Comparison of ENCODE assay signal across 1 cellular context in the genomic region with DNA sequence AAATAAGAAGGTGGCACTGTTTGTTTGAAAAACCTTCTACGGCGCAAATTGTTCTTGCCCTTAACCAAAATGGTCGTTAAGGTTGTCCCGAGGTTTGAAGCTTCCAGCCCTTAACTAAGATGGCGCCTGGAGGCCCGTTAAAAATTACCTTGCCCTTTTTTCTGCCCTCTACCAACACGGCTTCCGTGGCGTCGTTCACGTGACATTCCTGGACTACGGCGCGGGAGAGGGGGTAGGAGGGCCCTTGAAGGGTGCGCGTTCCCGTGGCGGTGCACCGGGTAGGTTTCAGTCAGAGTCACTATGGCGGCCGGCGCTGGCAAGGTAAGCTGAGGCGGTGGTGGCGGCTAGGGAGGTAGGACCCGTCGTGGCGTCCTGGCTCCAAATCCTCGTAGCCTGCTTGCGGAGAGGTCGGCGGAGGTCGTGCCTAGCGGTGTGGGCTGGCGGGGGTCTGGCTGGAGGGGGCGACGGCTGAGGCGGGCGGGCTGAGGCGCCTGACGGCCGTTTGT.
TF ChIP-seq lines count a peak whose summit lies in the region.

A gene with protein sequence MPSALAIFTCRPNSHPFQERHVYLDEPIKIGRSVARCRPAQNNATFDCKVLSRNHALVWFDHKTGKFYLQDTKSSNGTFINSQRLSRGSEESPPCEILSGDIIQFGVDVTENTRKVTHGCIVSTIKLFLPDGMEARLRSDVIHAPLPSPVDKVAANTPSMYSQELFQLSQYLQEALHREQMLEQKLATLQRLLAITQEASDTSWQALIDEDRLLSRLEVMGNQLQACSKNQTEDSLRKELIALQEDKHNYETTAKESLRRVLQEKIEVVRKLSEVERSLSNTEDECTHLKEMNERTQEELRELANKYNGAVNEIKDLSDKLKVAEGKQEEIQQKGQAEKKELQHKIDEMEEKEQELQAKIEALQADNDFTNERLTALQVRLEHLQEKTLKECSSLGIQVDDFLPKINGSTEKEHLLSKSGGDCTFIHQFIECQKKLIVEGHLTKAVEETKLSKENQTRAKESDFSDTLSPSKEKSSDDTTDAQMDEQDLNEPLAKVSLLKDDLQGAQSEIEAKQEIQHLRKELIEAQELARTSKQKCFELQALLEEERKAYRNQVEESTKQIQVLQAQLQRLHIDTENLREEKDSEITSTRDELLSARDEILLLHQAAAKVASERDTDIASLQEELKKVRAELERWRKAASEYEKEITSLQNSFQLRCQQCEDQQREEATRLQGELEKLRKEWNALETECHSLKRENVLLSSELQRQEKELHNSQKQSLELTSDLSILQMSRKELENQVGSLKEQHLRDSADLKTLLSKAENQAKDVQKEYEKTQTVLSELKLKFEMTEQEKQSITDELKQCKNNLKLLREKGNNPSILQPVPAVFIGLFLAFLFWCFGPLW (plus strand): TSS at position 288 of the 506 bp plus-strand sequence. CDS start 1,343 bp downstream, outside the sequence.

TF ChIP-seq in GM12878, 131 proteins besides CTCF, POLR2A, EP300 and RAD21 (continued from another document):
- TF ChIP-seq, protein P1, sequence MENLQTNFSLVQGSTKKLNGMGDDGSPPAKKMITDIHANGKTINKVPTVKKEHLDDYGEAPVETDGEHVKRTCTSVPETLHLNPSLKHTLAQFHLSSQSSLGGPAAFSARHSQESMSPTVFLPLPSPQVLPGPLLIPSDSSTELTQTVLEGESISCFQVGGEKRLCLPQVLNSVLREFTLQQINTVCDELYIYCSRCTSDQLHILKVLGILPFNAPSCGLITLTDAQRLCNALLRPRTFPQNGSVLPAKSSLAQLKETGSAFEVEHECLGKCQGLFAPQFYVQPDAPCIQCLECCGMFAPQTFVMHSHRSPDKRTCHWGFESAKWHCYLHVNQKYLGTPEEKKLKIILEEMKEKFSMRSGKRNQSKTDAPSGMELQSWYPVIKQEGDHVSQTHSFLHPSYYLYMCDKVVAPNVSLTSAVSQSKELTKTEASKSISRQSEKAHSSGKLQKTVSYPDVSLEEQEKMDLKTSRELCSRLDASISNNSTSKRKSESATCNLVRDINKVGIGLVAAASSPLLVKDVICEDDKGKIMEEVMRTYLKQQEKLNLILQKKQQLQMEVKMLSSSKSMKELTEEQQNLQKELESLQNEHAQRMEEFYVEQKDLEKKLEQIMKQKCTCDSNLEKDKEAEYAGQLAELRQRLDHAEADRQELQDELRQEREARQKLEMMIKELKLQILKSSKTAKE (IDR thresholded peaks at IDR 0.05; ENCODE audit: low read depth, poor library complexity, severe bottlenecking) = peak; percentile 67
- TF ChIP-seq CHD2 (IDR thresholded peaks at IDR 0.05; ENCODE audit: borderline replicate concordance, low read depth, low read length) = peak; percentile 59; the same call in 1 of the 2 replicates
- TF ChIP-seq CBX5 (IDR thresholded peaks at IDR 0.05; ENCODE audit: low read depth) = no peak
- no peak for TF ChIP-seq ZNF24 (IDR thresholded peaks at IDR 0.05)
- TF ChIP-seq HDGF (IDR thresholded peaks at IDR 0.05) = peak; percentile 73
- TF ChIP-seq RB1 (IDR thresholded peaks at IDR 0.05; ENCODE audit: borderline replicate concordance) = no peak
- TF ChIP-seq, protein P2, sequence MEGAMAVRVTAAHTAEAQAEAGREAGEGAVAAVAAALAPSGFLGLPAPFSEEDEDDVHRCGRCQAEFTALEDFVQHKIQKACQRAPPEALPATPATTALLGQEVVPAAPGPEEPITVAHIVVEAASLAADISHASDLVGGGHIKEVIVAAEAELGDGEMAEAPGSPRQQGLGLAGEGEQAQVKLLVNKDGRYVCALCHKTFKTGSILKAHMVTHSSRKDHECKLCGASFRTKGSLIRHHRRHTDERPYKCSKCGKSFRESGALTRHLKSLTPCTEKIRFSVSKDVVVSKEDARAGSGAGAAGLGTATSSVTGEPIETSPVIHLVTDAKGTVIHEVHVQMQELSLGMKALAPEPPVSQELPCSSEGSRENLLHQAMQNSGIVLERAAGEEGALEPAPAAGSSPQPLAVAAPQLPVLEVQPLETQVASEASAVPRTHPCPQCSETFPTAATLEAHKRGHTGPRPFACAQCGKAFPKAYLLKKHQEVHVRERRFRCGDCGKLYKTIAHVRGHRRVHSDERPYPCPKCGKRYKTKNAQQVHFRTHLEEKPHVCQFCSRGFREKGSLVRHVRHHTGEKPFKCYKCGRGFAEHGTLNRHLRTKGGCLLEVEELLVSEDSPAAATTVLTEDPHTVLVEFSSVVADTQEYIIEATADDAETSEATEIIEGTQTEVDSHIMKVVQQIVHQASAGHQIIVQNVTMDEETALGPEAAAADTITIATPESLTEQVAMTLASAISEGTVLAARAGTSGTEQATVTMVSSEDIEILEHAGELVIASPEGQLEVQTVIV (IDR thresholded peaks at IDR 0.05; ENCODE audit: borderline replicate concordance, partially characterized antibody) = peak; percentile 53
- TF ChIP-seq, protein P3, sequence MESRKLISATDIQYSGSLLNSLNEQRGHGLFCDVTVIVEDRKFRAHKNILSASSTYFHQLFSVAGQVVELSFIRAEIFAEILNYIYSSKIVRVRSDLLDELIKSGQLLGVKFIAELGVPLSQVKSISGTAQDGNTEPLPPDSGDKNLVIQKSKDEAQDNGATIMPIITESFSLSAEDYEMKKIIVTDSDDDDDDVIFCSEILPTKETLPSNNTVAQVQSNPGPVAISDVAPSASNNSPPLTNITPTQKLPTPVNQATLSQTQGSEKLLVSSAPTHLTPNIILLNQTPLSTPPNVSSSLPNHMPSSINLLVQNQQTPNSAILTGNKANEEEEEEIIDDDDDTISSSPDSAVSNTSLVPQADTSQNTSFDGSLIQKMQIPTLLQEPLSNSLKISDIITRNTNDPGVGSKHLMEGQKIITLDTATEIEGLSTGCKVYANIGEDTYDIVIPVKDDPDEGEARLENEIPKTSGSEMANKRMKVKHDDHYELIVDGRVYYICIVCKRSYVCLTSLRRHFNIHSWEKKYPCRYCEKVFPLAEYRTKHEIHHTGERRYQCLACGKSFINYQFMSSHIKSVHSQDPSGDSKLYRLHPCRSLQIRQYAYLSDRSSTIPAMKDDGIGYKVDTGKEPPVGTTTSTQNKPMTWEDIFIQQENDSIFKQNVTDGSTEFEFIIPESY (IDR thresholded peaks at IDR 0.05) = no peak
- TF ChIP-seq, protein P4, sequence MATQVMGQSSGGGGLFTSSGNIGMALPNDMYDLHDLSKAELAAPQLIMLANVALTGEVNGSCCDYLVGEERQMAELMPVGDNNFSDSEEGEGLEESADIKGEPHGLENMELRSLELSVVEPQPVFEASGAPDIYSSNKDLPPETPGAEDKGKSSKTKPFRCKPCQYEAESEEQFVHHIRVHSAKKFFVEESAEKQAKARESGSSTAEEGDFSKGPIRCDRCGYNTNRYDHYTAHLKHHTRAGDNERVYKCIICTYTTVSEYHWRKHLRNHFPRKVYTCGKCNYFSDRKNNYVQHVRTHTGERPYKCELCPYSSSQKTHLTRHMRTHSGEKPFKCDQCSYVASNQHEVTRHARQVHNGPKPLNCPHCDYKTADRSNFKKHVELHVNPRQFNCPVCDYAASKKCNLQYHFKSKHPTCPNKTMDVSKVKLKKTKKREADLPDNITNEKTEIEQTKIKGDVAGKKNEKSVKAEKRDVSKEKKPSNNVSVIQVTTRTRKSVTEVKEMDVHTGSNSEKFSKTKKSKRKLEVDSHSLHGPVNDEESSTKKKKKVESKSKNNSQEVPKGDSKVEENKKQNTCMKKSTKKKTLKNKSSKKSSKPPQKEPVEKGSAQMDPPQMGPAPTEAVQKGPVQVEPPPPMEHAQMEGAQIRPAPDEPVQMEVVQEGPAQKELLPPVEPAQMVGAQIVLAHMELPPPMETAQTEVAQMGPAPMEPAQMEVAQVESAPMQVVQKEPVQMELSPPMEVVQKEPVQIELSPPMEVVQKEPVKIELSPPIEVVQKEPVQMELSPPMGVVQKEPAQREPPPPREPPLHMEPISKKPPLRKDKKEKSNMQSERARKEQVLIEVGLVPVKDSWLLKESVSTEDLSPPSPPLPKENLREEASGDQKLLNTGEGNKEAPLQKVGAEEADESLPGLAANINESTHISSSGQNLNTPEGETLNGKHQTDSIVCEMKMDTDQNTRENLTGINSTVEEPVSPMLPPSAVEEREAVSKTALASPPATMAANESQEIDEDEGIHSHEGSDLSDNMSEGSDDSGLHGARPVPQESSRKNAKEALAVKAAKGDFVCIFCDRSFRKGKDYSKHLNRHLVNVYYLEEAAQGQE (IDR thresholded peaks at IDR 0.05; ENCODE audit: low read depth, low read length) = peak; percentile 47; the same call in 1 of the 2 replicates
- peak; percentile 49; the same call in 1 of the 2 replicates for TF ChIP-seq CBFB (IDR thresholded peaks at IDR 0.05; ENCODE audit: low read depth)
- TF ChIP-seq WRNIP1 (IDR thresholded peaks at IDR 0.05; ENCODE audit: borderline replicate concordance, low read depth, low read length) = peak; percentile 28; the same call in 1 of the 2 replicates
- TF ChIP-seq BCL11A (IDR thresholded peaks at IDR 0.05; ENCODE audit: low read depth, low read length) = peak; percentile 10; the same call in 1 of the 2 replicates
- TF ChIP-seq MTA3 (IDR thresholded peaks at IDR 0.05; ENCODE audit: borderline replicate concordance, low read length) = no peak
- 0 out of 2 replicates have a peak, but pooled peaks have one; percentile 36 for TF ChIP-seq IRF4 (IDR thresholded peaks at IDR 0.05; ENCODE audit: low read depth, low read length)
